ENCODE assay signal across 20 cellular contexts in genomic region chr1:215482079-215482478, GRCh38.
DNase-seq lines count a peak whose midpoint lies in the region; ATAC-seq, FAIRE-seq and TF ChIP-seq lines count a peak whose summit lies in the region.
"Had no signal": no experiment of that assay in that cellular context is flagged by ENCODE, and none has a peak within 500 bp of the region (broad histone marks: within the 10 kb centered on the region; RNA-seq: fewer than 3 reads in every experiment).

No MANE protein-coding gene starts in this region.

- H3K36me3 ChIP-seq in bronchial epithelial cell (ENCODE audit: control insufficient read depth, insufficient read depth, low read length): no peaks in the 10 kb centered on the region

- in situ Hi-C loops in G401 (cut with HindIII; ENCODE audit: low sequenced_read_pairs) (no loop called here), ACHN (cut with HindIII; ENCODE audit: low pct_ligation_motif_present, low pct_unique_long_range_greater_than_20kb, low sequenced_read_pairs) (no loop called here)

- no peak overlapping the region for H3K4me3 ChIP-seq in bronchial epithelial cell (ENCODE audit: low read depth, low read length)
- H3K4me3 ChIP-seq: A549, GM23248 had no signal

- DNase-seq in DMS53 (lab: John Stamatoyannopoulos, UW) (peak; percentile 59), G401 (ENCODE audit: low spot score) (peak; percentile 5), bronchial epithelial cell (ENCODE audit: low read depth) (peak; percentile 34), foreskin keratinocyte (peak in 1 of 2 donors; percentile 52), ACHN (no peak), inferior parietal cortex (ENCODE audit: extremely low spot score) (no peak)
- DNase-seq: CD8-positive, alpha-beta T cell; COR-L47; DMS79 treated with DMSO at 0.1 percent for 48 hours; EL; GDM1; GM23248; IMR-90; KBM-7 had no signal

- no peaks in the 10 kb centered on the region for H3K4me1 ChIP-seq in foreskin keratinocyte
- H3K4me1 ChIP-seq: A549 had no signal

- no peak for FAIRE-seq in bronchial epithelial cell (lab: Jason Lieb, UNC)
- FAIRE-seq: A549, GM12892, H54 had no signal

- TF ChIP-seq CTCF in bronchial epithelial cell (IDR thresholded peaks at IDR 0.05; ENCODE audit: insufficient read depth, low read length, severe bottlenecking) (no peak), foreskin keratinocyte (conservative IDR thresholded peaks at IDR 0.05) (no peak)

- ATAC-seq in foreskin keratinocyte (peak; percentile 27), GM19324 (IDR thresholded peaks at IDR 0.05; ENCODE audit: low FRiP score, unreplicated experiment) (no peak), HG03135 (IDR thresholded peaks at IDR 0.05; ENCODE audit: unreplicated experiment) (no peak)
- ATAC-seq: A549; CD8-positive, alpha-beta T cell; HCT116 had no signal

- H3K27ac ChIP-seq in foreskin keratinocyte: no peak overlapping the region
- H3K27ac ChIP-seq: A549, GM23248 had no signal

- H3K27me3 ChIP-seq in bronchial epithelial cell (ENCODE audit: control insufficient read depth, insufficient read depth, low read length): no peaks in the 10 kb centered on the region
- no peaks in the 10 kb centered on the region for H3K27me3 ChIP-seq in foreskin keratinocyte

Comparison
In these comparisons a context has a peak if more than half of its experiments do, and no peak if none do; other contexts are left out.
1. DNase-seq: peak in DMS53 (single experiment), G401 (single experiment) and bronchial epithelial cell (single experiment); none in ACHN (single experiment) and inferior parietal cortex (single experiment).